ENCODE assay signal across 8 cellular contexts in genomic region chr4:25913851-25914669, GRCh38. TPM values are rescaled to one million over a fixed set of nuclear protein-coding genes. Genes with fewer than 3 reads are reported as not detected.
A peak's percentile ranks its signal among the peaks of the same experiment; 100 is the strongest.
DNase-seq lines count a peak whose midpoint lies in the region; ATAC-seq and TF ChIP-seq lines count a peak whose summit lies in the region.

TSS of gene SMIM20 (plus strand) at chr4:25914220. CDS start at chr4:25914314, 94 bp downstream.

- TF ChIP-seq EP300 in ovary (IDR thresholded peaks at IDR 0.05), result peak; percentile 21

- peak within 1 kb of the TSS; percentile 57 to 82 for H3K27ac ChIP-seq in ovary
- H3K27ac ChIP-seq in thymus (ENCODE audit: low read depth), result peak within 1 kb of the TSS; percentile 90

- H3K4me3 Mint-ChIP-seq in activated naive CD8-positive, alpha-beta T cell, result peak within 1 kb of the TSS; percentile 92

- H3K27me3 ChIP-seq in ovary (no peaks in the 10 kb centered on the region), thymus (ENCODE audit: control insufficient read depth, insufficient read depth) (no peaks in the 10 kb centered on the region)

- peak; percentile 92 for ATAC-seq in HG02588 (IDR thresholded peaks at IDR 0.05; ENCODE audit: unreplicated experiment)

- H3K4me3 ChIP-seq in ovary (peak within 1 kb of the TSS; percentile 89), thymus (ENCODE audit: low read length) (peak within 1 kb of the TSS; percentile 59)

- DNase-seq in NCI-H1048 (lab: John Stamatoyannopoulos, UW) (peak; percentile 15), SKM-1 treated with dmso at 0.1 percent for 144 hours (lab: John Stamatoyannopoulos, UW; ENCODE audit: unreplicated experiment) (peak; percentile 92), glomerular visceral epithelial cell (ENCODE audit: extremely low spot score) (peak; percentile 93), ovary (peak; percentile 91 to 95 (median 94))

- H3K27me3 Mint-ChIP-seq in activated naive CD8-positive, alpha-beta T cell, result no peaks in the 10 kb centered on the region

- H3K27ac Mint-ChIP-seq in activated naive CD8-positive, alpha-beta T cell, result peak within 1 kb of the TSS; percentile 95

- intact Hi-C loops in ovary (cut with DNase I), result no loop called here

- no peaks in the 10 kb centered on the region for H3K36me3 ChIP-seq in ovary
- no peaks in the 10 kb centered on the region for H3K36me3 ChIP-seq in thymus (ENCODE audit: control insufficient read depth, insufficient read depth)

- peaks cover 2% of the 10 kb centered on the region for H3K4me1 ChIP-seq in ovary (ENCODE audit: insufficient read depth)
- peaks cover 4% of the 10 kb centered on the region for H3K4me1 ChIP-seq in thymus (ENCODE audit: control insufficient read depth, insufficient read depth, low read length)

- peak; percentile 76 for TF ChIP-seq POLR2A in GM10847 (IDR thresholded peaks at IDR 0.05; ENCODE audit: extremely low read depth, insufficient read length)
- TF ChIP-seq POLR2A in ovary (IDR thresholded peaks at IDR 0.05), result peak; percentile 60

- 1% methylated on average over 51 to 57 of the region's 57 CpGs for WGBS in ovary, 3 donors
- WGBS in thymus, result 2% methylated on average over 56 of the region's 57 CpGs

- H3K9me3 ChIP-seq in ovary (no peaks in the 10 kb centered on the region), thymus (ENCODE audit: control insufficient read depth) (peaks cover 1% of the 10 kb centered on the region)

- peaks cover 24% of the 10 kb centered on the region for H3K4me1 Mint-ChIP-seq in activated naive CD8-positive, alpha-beta T cell (ENCODE audit: low read depth)

- H3K36me3 Mint-ChIP-seq in activated naive CD8-positive, alpha-beta T cell, result no peaks in the 10 kb centered on the region

- peaks cover 3% of the 10 kb centered on the region for H3K9me3 Mint-ChIP-seq in activated naive CD8-positive, alpha-beta T cell (ENCODE audit: low read depth)

- TF ChIP-seq CTCF in ovary (IDR thresholded peaks at IDR 0.05), result no peak

RNA-seq across cellular contexts. Expression of gene SMIM20, which starts in this region (rescaled TPM):
- total RNA-seq in ovary, result 10 to 100 TPM; 25.4 to 36.8 (median 28.6) TPM
- polyA plus RNA-seq in ovary (10 to 100 TPM; 38.5 to 46.9 TPM), thymus (65.3 TPM)

Comparison
In these comparisons a context has a peak if more than half of its experiments do, and no peak if none do; other contexts are left out.
1. Peak in every context shown above with its lines: DNase-seq, ATAC-seq, H3K4me3 ChIP-seq and H3K27ac ChIP-seq.
2. DNase-seq: peak in every context shown above with its lines; median percentile 94 in ovary; 93 in glomerular visceral epithelial cell; 92 in SKM-1 treated with dmso at 0.1 percent for 144 hours; 15 in NCI-H1048.